ENCODE assay signal across 2 cellular contexts in genomic region chr2:218311543-218311884, GRCh38.
TF ChIP-seq lines count a peak whose summit lies in the region.

No MANE protein-coding gene starts in this region.

TF ChIP-seq in GM23338, 12 proteins besides CTCF, POLR2A, EP300 and RAD21:
- TF ChIP-seq NANOG (IDR thresholded peaks at IDR 0.05; ENCODE audit: borderline replicate concordance) (no peak), ZNF331 (CRISPR knock-in tag; IDR thresholded peaks at IDR 0.05; ENCODE audit: low read depth) (no peak), ZNF114 (CRISPR knock-in tag; IDR thresholded peaks at IDR 0.05) (no peak), JUNB (IDR thresholded peaks at IDR 0.05; ENCODE audit: unreplicated experiment) (no peak), EZH2 (IDR thresholded peaks at IDR 0.05; ENCODE audit: low read depth, unreplicated experiment) (no peak), POLR2AphosphoS5 (IDR thresholded peaks at IDR 0.05; ENCODE audit: low read depth) (no peak), STAT1 (IDR thresholded peaks at IDR 0.05; ENCODE audit: unreplicated experiment) (no peak)
- TF ChIP-seq, protein P1, sequence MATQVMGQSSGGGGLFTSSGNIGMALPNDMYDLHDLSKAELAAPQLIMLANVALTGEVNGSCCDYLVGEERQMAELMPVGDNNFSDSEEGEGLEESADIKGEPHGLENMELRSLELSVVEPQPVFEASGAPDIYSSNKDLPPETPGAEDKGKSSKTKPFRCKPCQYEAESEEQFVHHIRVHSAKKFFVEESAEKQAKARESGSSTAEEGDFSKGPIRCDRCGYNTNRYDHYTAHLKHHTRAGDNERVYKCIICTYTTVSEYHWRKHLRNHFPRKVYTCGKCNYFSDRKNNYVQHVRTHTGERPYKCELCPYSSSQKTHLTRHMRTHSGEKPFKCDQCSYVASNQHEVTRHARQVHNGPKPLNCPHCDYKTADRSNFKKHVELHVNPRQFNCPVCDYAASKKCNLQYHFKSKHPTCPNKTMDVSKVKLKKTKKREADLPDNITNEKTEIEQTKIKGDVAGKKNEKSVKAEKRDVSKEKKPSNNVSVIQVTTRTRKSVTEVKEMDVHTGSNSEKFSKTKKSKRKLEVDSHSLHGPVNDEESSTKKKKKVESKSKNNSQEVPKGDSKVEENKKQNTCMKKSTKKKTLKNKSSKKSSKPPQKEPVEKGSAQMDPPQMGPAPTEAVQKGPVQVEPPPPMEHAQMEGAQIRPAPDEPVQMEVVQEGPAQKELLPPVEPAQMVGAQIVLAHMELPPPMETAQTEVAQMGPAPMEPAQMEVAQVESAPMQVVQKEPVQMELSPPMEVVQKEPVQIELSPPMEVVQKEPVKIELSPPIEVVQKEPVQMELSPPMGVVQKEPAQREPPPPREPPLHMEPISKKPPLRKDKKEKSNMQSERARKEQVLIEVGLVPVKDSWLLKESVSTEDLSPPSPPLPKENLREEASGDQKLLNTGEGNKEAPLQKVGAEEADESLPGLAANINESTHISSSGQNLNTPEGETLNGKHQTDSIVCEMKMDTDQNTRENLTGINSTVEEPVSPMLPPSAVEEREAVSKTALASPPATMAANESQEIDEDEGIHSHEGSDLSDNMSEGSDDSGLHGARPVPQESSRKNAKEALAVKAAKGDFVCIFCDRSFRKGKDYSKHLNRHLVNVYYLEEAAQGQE (IDR thresholded peaks at IDR 0.05; ENCODE audit: unreplicated experiment): no peak
- TF ChIP-seq, protein P2, sequence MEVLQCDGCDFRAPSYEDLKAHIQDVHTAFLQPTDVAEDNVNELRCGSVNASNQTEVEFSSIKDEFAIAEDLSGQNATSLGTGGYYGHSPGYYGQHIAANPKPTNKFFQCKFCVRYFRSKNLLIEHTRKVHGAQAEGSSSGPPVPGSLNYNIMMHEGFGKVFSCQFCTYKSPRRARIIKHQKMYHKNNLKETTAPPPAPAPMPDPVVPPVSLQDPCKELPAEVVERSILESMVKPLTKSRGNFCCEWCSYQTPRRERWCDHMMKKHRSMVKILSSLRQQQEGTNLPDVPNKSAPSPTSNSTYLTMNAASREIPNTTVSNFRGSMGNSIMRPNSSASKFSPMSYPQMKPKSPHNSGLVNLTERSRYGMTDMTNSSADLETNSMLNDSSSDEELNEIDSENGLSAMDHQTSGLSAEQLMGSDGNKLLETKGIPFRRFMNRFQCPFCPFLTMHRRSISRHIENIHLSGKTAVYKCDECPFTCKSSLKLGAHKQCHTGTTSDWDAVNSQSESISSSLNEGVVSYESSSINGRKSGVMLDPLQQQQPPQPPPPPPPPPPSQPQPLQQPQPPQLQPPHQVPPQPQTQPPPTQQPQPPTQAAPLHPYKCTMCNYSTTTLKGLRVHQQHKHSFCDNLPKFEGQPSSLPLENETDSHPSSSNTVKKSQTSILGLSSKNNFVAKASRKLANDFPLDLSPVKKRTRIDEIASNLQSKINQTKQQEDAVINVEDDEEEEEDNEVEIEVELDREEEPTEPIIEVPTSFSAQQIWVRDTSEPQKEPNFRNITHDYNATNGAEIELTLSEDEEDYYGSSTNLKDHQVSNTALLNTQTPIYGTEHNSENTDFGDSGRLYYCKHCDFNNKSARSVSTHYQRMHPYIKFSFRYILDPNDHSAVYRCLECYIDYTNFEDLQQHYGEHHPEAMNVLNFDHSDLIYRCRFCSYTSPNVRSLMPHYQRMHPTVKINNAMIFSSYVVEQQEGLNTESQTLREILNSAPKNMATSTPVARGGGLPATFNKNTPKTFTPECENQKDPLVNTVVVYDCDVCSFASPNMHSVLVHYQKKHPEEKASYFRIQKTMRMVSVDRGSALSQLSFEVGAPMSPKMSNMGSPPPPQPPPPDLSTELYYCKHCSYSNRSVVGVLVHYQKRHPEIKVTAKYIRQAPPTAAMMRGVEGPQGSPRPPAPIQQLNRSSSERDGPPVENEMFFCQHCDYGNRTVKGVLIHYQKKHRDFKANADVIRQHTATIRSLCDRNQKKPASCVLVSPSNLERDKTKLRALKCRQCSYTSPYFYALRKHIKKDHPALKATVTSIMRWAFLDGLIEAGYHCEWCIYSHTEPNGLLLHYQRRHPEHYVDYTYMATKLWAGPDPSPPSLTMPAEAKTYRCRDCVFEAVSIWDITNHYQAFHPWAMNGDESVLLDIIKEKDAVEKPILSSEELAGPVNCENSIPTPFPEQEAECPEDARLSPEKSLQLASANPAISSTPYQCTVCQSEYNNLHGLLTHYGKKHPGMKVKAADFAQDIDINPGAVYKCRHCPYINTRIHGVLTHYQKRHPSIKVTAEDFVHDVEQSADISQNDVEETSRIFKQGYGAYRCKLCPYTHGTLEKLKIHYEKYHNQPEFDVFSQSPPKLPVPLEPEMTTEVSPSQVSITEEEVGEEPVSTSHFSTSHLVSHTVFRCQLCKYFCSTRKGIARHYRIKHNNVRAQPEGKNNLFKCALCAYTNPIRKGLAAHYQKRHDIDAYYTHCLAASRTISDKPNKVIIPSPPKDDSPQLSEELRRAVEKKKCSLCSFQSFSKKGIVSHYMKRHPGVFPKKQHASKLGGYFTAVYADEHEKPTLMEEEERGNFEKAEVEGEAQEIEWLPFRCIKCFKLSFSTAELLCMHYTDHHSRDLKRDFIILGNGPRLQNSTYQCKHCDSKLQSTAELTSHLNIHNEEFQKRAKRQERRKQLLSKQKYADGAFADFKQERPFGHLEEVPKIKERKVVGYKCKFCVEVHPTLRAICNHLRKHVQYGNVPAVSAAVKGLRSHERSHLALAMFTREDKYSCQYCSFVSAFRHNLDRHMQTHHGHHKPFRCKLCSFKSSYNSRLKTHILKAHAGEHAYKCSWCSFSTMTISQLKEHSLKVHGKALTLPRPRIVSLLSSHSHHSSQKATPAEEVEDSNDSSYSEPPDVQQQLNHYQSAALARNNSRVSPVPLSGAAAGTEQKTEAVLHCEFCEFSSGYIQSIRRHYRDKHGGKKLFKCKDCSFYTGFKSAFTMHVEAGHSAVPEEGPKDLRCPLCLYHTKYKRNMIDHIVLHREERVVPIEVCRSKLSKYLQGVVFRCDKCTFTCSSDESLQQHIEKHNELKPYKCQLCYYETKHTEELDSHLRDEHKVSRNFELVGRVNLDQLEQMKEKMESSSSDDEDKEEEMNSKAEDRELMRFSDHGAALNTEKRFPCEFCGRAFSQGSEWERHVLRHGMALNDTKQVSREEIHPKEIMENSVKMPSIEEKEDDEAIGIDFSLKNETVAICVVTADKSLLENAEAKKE (CRISPR knock-in tag; IDR thresholded peaks at IDR 0.05): no peak

TF ChIP-seq in H1, 55 proteins besides CTCF, POLR2A, EP300 and RAD21:
- no peak for TF ChIP-seq POLR2AphosphoS5 (IDR thresholded peaks at IDR 0.05; ENCODE audit: low read depth, low read length)
- no peak for TF ChIP-seq EZH2 (IDR thresholded peaks at IDR 0.05; ENCODE audit: low read depth, low read length, severe bottlenecking)
- no peak for TF ChIP-seq SUZ12 (IDR thresholded peaks at IDR 0.05; ENCODE audit: low read length)
- TF ChIP-seq BACH1 (IDR thresholded peaks at IDR 0.05; ENCODE audit: low read length): no peak
- no peak for TF ChIP-seq KDM1A (IDR thresholded peaks at IDR 0.05; ENCODE audit: borderline replicate concordance, low read length)
- TF ChIP-seq CBX8 (IDR thresholded peaks at IDR 0.05; ENCODE audit: borderline replicate concordance, low read depth, low read length): no peak
- TF ChIP-seq CEBPB (IDR thresholded peaks at IDR 0.05; ENCODE audit: low read depth, low read length): no peak
- no peak for TF ChIP-seq EGR1 (IDR thresholded peaks at IDR 0.05; ENCODE audit: borderline replicate concordance, low read depth, low read length)
- TF ChIP-seq FOSL1 (IDR thresholded peaks at IDR 0.05; ENCODE audit: insufficient read depth, low read depth, low read length): no peak
- TF ChIP-seq, protein P3, sequence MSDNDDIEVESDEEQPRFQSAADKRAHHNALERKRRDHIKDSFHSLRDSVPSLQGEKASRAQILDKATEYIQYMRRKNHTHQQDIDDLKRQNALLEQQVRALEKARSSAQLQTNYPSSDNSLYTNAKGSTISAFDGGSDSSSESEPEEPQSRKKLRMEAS (IDR thresholded peaks at IDR 0.05): no peak
